In genomic region chrX:154724999-154725756, GRCh38 we compare ENCODE assay signal across 16 cellular contexts. TPM values are rescaled to one million over a fixed set of nuclear protein-coding genes. Genes with fewer than 3 reads are reported as not detected.
DNase-seq lines count a peak whose midpoint lies in the region; ATAC-seq and TF ChIP-seq lines count a peak whose summit lies in the region.
"Had no signal": no experiment of that assay in that cellular context is flagged by ENCODE, and none has a peak within 500 bp of the region (broad histone marks: within the 10 kb centered on the region; RNA-seq: fewer than 3 reads in every experiment).

No MANE protein-coding gene starts in this region.

- H3K9me3 Mint-ChIP-seq in activated naive CD4-positive, alpha-beta T cell treated with anti-CD3 and anti-CD28 coated beads, Interleukin-2, amount 50 U/mL, for 24 hours = no peaks in the 10 kb centered on the region
- H3K9me3 Mint-ChIP-seq in activated naive CD4-positive, alpha-beta T cell treated with anti-CD3 and anti-CD28 coated beads for 36 hours = no peaks in the 10 kb centered on the region
- H3K9me3 Mint-ChIP-seq in central memory CD8-positive, alpha-beta T cell = no peaks in the 10 kb centered on the region
- peaks cover 14% of the 10 kb centered on the region for H3K9me3 Mint-ChIP-seq in WTC11

- ATAC-seq in central memory CD8-positive, alpha-beta T cell (replicated peaks; ENCODE audit: extremely low read depth, poor library complexity, severe bottlenecking) = peak; percentile 79
- ATAC-seq in upper lobe of left lung (ENCODE audit: low FRiP score in 2 of 2) = no peak
- ATAC-seq in WTC11 = no peak
- ATAC-seq in GM21381 (IDR thresholded peaks at IDR 0.05; ENCODE audit: unreplicated experiment) = no peak
- ATAC-seq: esophagus mucosa had no signal

- no peaks in the 10 kb centered on the region for H3K36me3 ChIP-seq in upper lobe of left lung
- H3K36me3 ChIP-seq in testis (ENCODE audit: low read depth, missing control alignments) = no peaks in the 10 kb centered on the region
- H3K36me3 ChIP-seq: breast epithelium, HAP-1, tibial artery had no signal

- TF ChIP-seq POLR2A in upper lobe of left lung (IDR thresholded peaks at IDR 0.05) (no peak), testis (IDR thresholded peaks at IDR 0.05) (no peak)

- H3K27me3 Mint-ChIP-seq in activated naive CD4-positive, alpha-beta T cell treated with anti-CD3 and anti-CD28 coated beads, Interleukin-2, amount 50 U/mL, for 24 hours = no peaks in the 10 kb centered on the region
- no peaks in the 10 kb centered on the region for H3K27me3 Mint-ChIP-seq in activated naive CD4-positive, alpha-beta T cell treated with anti-CD3 and anti-CD28 coated beads for 36 hours (ENCODE audit: low read depth)
- H3K27me3 Mint-ChIP-seq in central memory CD8-positive, alpha-beta T cell = no peaks in the 10 kb centered on the region
- H3K27me3 Mint-ChIP-seq in WTC11 (ENCODE audit: low read depth) = no peaks in the 10 kb centered on the region; the same call in 1 of the 2 replicates

- H3K4me1 Mint-ChIP-seq in activated naive CD4-positive, alpha-beta T cell treated with anti-CD3 and anti-CD28 coated beads, Interleukin-2, amount 50 U/mL, for 24 hours = peaks cover 51% of the 10 kb centered on the region
- H3K4me1 Mint-ChIP-seq in activated naive CD4-positive, alpha-beta T cell treated with anti-CD3 and anti-CD28 coated beads for 36 hours (ENCODE audit: low read depth) = peaks cover 28% of the 10 kb centered on the region
- peaks cover 81% of the 10 kb centered on the region for H3K4me1 Mint-ChIP-seq in central memory CD8-positive, alpha-beta T cell
- H3K4me1 Mint-ChIP-seq in WTC11 = no peaks in the 10 kb centered on the region

- 66 to 79% methylated on average over 2 of the region's 2 CpGs for WGBS in upper lobe of left lung, 2 donors
- 62 to 65% methylated on average over 2 of the region's 2 CpGs for WGBS in testis, 2 donors

- H3K36me3 Mint-ChIP-seq in activated naive CD4-positive, alpha-beta T cell treated with anti-CD3 and anti-CD28 coated beads, Interleukin-2, amount 50 U/mL, for 24 hours = no peaks in the 10 kb centered on the region
- no peaks in the 10 kb centered on the region for H3K36me3 Mint-ChIP-seq in activated naive CD4-positive, alpha-beta T cell treated with anti-CD3 and anti-CD28 coated beads for 36 hours (ENCODE audit: low read depth)
- H3K36me3 Mint-ChIP-seq in central memory CD8-positive, alpha-beta T cell (ENCODE audit: insufficient read depth) = peaks cover 5% of the 10 kb centered on the region
- no peaks in the 10 kb centered on the region for H3K36me3 Mint-ChIP-seq in WTC11

- H3K4me3 ChIP-seq in HL-60 (replicated peaks; ENCODE audit: insufficient read depth, low read length) = no peak overlapping the region
- no peak overlapping the region for H3K4me3 ChIP-seq in upper lobe of left lung
- no peak overlapping the region for H3K4me3 ChIP-seq in testis
- H3K4me3 ChIP-seq: breast epithelium, HAP-1, tibial artery had no signal

- TF ChIP-seq CTCF in HL-60 (IDR thresholded peaks at IDR 0.05; ENCODE audit: insufficient read depth, low read length) (no peak), upper lobe of left lung (IDR thresholded peaks at IDR 0.05) (peak in 3 of 6 experiments; percentile 5 to 21 (median 18)), WTC11 (IDR thresholded peaks at IDR 0.05) (no peak), testis (IDR thresholded peaks at IDR 0.05) (no peak)

- POLR2A ChIA-PET in WTC11 (lab: Charles Lee) = no interaction called here

- no peak for TF ChIP-seq EP300 in upper lobe of left lung (IDR thresholded peaks at IDR 0.05)

- no peak for DNase-seq in activated naive CD4-positive, alpha-beta T cell treated with anti-CD3 and anti-CD28 coated beads for 36 hours
- DNase-seq in HL-60 (ENCODE audit: low read depth in 1 of 2, low spot score in 1 of 2) (no peak), upper lobe of left lung (no peak), WTC11 (ENCODE audit: low spot score) (no peak), testis (no peak)
- no peak for DNase-seq in central memory CD8-positive, alpha-beta T cell (ENCODE audit: low spot score in 2 of 2)
- DNase-seq: EL, retina, T1000, tibial artery had no signal

- intact Hi-C loops in activated naive CD4-positive, alpha-beta T cell treated with anti-CD3 and anti-CD28 coated beads for 36 hours (cut with micrococcal nuclease) = loop anchor here (1.0 kb wide), 1 partner anchor 23 kb away; no protein-coding TSS in a partner anchor
- intact Hi-C loops in testis (cut with DNase I; ENCODE audit: low total_unique reads) = no loop called here

- CTCF ChIA-PET in activated naive CD4-positive, alpha-beta T cell treated with anti-CD3 and anti-CD28 coated beads for 36 hours (lab: Charles Lee) = interaction anchor here (0.6 to 3.3 kb wide), 3 partner anchors 10 to 23 kb away, joined by 3 to 32 read pairs (median 3); partner anchors contain the start of gene GAB3
- CTCF ChIA-PET in WTC11 (lab: Charles Lee) = interaction anchor here (1.3 kb wide), 1 partner anchor 23 kb away, joined by 7 read pairs; no protein-coding TSS in a partner anchor

- H3K27me3 ChIP-seq in HL-60 (ENCODE audit: insufficient read depth, poor library complexity, severe bottlenecking) (no peaks in the 10 kb centered on the region), upper lobe of left lung (no peaks in the 10 kb centered on the region), testis (no peaks in the 10 kb centered on the region)
- H3K27me3 ChIP-seq: tibial artery had no signal

- H3K9me3 ChIP-seq in upper lobe of left lung (peaks cover 0 to 3% (median 0%) of the 10 kb centered on the region in 4 donors), testis (no peaks in the 10 kb centered on the region)
- H3K9me3 ChIP-seq: HAP-1, tibial artery had no signal

- peak overlapping the region; percentile 11 for H3K4me3 Mint-ChIP-seq in activated naive CD4-positive, alpha-beta T cell treated with anti-CD3 and anti-CD28 coated beads, Interleukin-2, amount 50 U/mL, for 24 hours
- H3K4me3 Mint-ChIP-seq in activated naive CD4-positive, alpha-beta T cell treated with anti-CD3 and anti-CD28 coated beads for 36 hours = no peak overlapping the region
- H3K4me3 Mint-ChIP-seq in central memory CD8-positive, alpha-beta T cell = peak overlapping the region; percentile 46
- no peak overlapping the region for H3K4me3 Mint-ChIP-seq in WTC11

- H3K4me1 ChIP-seq in upper lobe of left lung (peaks cover 34 to 48% (median 42%) of the 10 kb centered on the region in 4 donors), testis (peaks cover 5% of the 10 kb centered on the region)
- H3K4me1 ChIP-seq: breast epithelium, HAP-1 had no signal

- H3K27ac ChIP-seq in HL-60 (replicated peaks) (peak overlapping the region; percentile 71), upper lobe of left lung (peak overlapping the region in 3 of 4 donors; percentile 15 to 86 (median 53)), testis (no peak overlapping the region)
- H3K27ac ChIP-seq: KMS-11, tibial artery had no signal

- no peak overlapping the region for H3K27ac Mint-ChIP-seq in activated naive CD4-positive, alpha-beta T cell treated with anti-CD3 and anti-CD28 coated beads, Interleukin-2, amount 50 U/mL, for 24 hours
- no peak overlapping the region for H3K27ac Mint-ChIP-seq in activated naive CD4-positive, alpha-beta T cell treated with anti-CD3 and anti-CD28 coated beads for 36 hours
- peak overlapping the region; percentile 52 for H3K27ac Mint-ChIP-seq in central memory CD8-positive, alpha-beta T cell (ENCODE audit: low read depth)
- H3K27ac Mint-ChIP-seq in WTC11 = no peak overlapping the region

TF ChIP-seq in WTC11, 78 proteins besides CTCF, POLR2A, EP300 and RAD21 (continues in another document):
- no peak for TF ChIP-seq JUN (CRISPR knock-in tag; IDR thresholded peaks at IDR 0.05)
- TF ChIP-seq AR (CRISPR knock-in tag; IDR thresholded peaks at IDR 0.05) = no peak
- no peak for TF ChIP-seq FOXK1 (CRISPR knock-in tag; IDR thresholded peaks at IDR 0.05)
- TF ChIP-seq CBFB (CRISPR knock-in tag; IDR thresholded peaks at IDR 0.05; ENCODE audit: low read depth) = no peak
- no peak for TF ChIP-seq NFYB (CRISPR knock-in tag; conservative IDR thresholded peaks at IDR 0.05; ENCODE audit: low read depth)
- TF ChIP-seq SMAD3 (CRISPR knock-in tag; IDR thresholded peaks at IDR 0.05; ENCODE audit: borderline replicate concordance) = no peak

RNA-seq across cellular contexts. Expression of gene GAB3, which starts 25.7 kb away (rescaled TPM):
- 1 to 10 TPM; 1.0 to 1.4 TPM for total RNA-seq in activated naive CD4-positive, alpha-beta T cell treated with anti-CD3 and anti-CD28 coated beads for 36 hours
- total RNA-seq in upper lobe of left lung (10 to 100 TPM; 10.2 to 30.4 (median 15.4) TPM), WTC11 (2021) (0.66 to 1.0 TPM (median 0.72 TPM) in 3 replicates), testis (10 to 100 TPM; 30.5 to 30.6 TPM)
- polyA plus RNA-seq in testis (ENCODE audit: insufficient read depth, low read depth, low replicate concordance) = 9.1 TPM

RNA-seq across cellular contexts. Expression of gene DKC1, which starts 37.5 kb away (rescaled TPM):
- total RNA-seq in activated naive CD4-positive, alpha-beta T cell treated with anti-CD3 and anti-CD28 coated beads for 36 hours = 100 to 1,000 TPM; 124 to 127 TPM
- total RNA-seq in upper lobe of left lung (10 to 100 TPM; 24.1 to 52.4 (median 33.2) TPM), WTC11 (2021) (108 to 123 TPM (median 112 TPM) in 3 replicates), testis (10 to 100 TPM; 66.4 to 93.1 TPM)
- 58.8 TPM for polyA plus RNA-seq in testis (ENCODE audit: insufficient read depth, low read depth, low replicate concordance)

Comparison
In these comparisons a context has a peak if more than half of its experiments do, and no peak if none do; other contexts are left out.
1. H3K4me3 Mint-ChIP-seq: peak in activated naive CD4-positive, alpha-beta T cell treated with anti-CD3 and anti-CD28 coated beads, Interleukin-2, amount 50 U/mL, for 24 hours (single experiment) and central memory CD8-positive, alpha-beta T cell (single experiment); none in activated naive CD4-positive, alpha-beta T cell treated with anti-CD3 and anti-CD28 coated beads for 36 hours (single experiment) and WTC11 (single experiment).
2. H3K27ac ChIP-seq: peak in HL-60 (single experiment) and upper lobe of left lung (3 of 4); none in testis (0 of 2).